15 cellular contexts compared by ENCODE assay signal in genomic region chr18:49949991-49950395, GRCh38.
DNase-seq lines count a peak whose midpoint lies in the region; ATAC-seq and TF ChIP-seq lines count a peak whose summit lies in the region.
"Had no signal": no experiment of that assay in that cellular context is flagged by ENCODE, and none has a peak within 500 bp of the region (broad histone marks: within the 10 kb centered on the region; RNA-seq: fewer than 3 reads in every experiment).

No MANE protein-coding gene starts in this region.

- H3K4me3 ChIP-seq in suprapubic skin: no peak overlapping the region
- H3K4me3 ChIP-seq: body of pancreas, dorsolateral prefrontal cortex, SJSA1 had no signal

- no peak for ATAC-seq in GM21737 (IDR thresholded peaks at IDR 0.05; ENCODE audit: unreplicated experiment)
- ATAC-seq: body of pancreas, left lobe of liver had no signal

- no peak overlapping the region for H3K4me3 Mint-ChIP-seq in activated naive CD4-positive, alpha-beta T cell treated with anti-CD3 and anti-CD28 coated beads for 36 hours
- H3K4me3 Mint-ChIP-seq in activated T-helper 2 cell treated with anti-CD3 and anti-CD28 coated beads, Interferon-gamma antibody, Interleukin-2, Interleukin-4, amounts not matched to agents 10 μg/mL and 5 μg/mL and 100 μg/mL, durations not matched to agents 14 hours and 24 hours and 36 hours (ENCODE audit: low read depth): peak overlapping the region; percentile 20
- peak overlapping the region; percentile 28 for H3K4me3 Mint-ChIP-seq in stimulated activated naive CD8-positive, alpha-beta T cell treated with anti-CD3 and anti-CD28 coated beads, Interleukin-15, Interleukin-2, amounts not matched to agents 100 ng/mL and 50 ng/mL, for 24 hours

- no peak for TF ChIP-seq EP300 in suprapubic skin (IDR thresholded peaks at IDR 0.05)

- DNase-seq in activated naive CD4-positive, alpha-beta T cell treated with anti-CD3 and anti-CD28 coated beads for 36 hours: peak; percentile 24
- no peak for DNase-seq in activated naive CD4-positive, alpha-beta T cell treated with Interleukin-2 at 50 U/mL for 16 hours
- DNase-seq in NAMALWA (ENCODE audit: low spot score): peak; percentile 9
- no peak for DNase-seq in activated T-helper 2 cell treated with anti-CD3 and anti-CD28 coated beads, Interferon-gamma antibody, Interleukin-2, Interleukin-4, amounts not matched to agents 10 μg/mL and 5 μg/mL and 100 μg/mL, durations not matched to agents 14 hours and 24 hours and 36 hours (ENCODE audit: low spot score)
- DNase-seq in NCI-H446 (lab: John Stamatoyannopoulos, UW): no peak
- DNase-seq in suprapubic skin (ENCODE audit: low spot score in 2 of 2): no peak
- DNase-seq: activated CD8-positive, alpha-beta memory T cell treated with anti-CD3 and anti-CD28 coated beads, Interleukin-2, amount 50 U/mL, for 48 hours; body of pancreas; dorsolateral prefrontal cortex; NCI-H2029 treated with DMSO at 0.1 percent for 48 hours; trophoblast cell had no signal

- TF ChIP-seq CTCF in suprapubic skin (IDR thresholded peaks at IDR 0.05): no peak

- H3K27me3 ChIP-seq in suprapubic skin: no peaks in the 10 kb centered on the region
- H3K27me3 ChIP-seq: body of pancreas had no signal

- H3K4me1 ChIP-seq in suprapubic skin: no peaks in the 10 kb centered on the region
- H3K4me1 ChIP-seq: body of pancreas, SJSA1 had no signal

- H3K9me3 ChIP-seq in suprapubic skin: no peaks in the 10 kb centered on the region
- H3K9me3 ChIP-seq: body of pancreas, SJSA1 had no signal

- no peaks in the 10 kb centered on the region for H3K36me3 Mint-ChIP-seq in activated naive CD4-positive, alpha-beta T cell treated with anti-CD3 and anti-CD28 coated beads for 36 hours (ENCODE audit: low read depth)
- H3K36me3 Mint-ChIP-seq in activated T-helper 2 cell treated with anti-CD3 and anti-CD28 coated beads, Interferon-gamma antibody, Interleukin-2, Interleukin-4, amounts not matched to agents 10 μg/mL and 5 μg/mL and 100 μg/mL, durations not matched to agents 14 hours and 24 hours and 36 hours (ENCODE audit: low read depth): no peaks in the 10 kb centered on the region
- no peaks in the 10 kb centered on the region for H3K36me3 Mint-ChIP-seq in stimulated activated naive CD8-positive, alpha-beta T cell treated with anti-CD3 and anti-CD28 coated beads, Interleukin-15, Interleukin-2, amounts not matched to agents 100 ng/mL and 50 ng/mL, for 24 hours (ENCODE audit: low read depth)

- no peak overlapping the region for H3K27ac Mint-ChIP-seq in activated naive CD4-positive, alpha-beta T cell treated with anti-CD3 and anti-CD28 coated beads for 36 hours
- H3K27ac Mint-ChIP-seq in activated T-helper 2 cell treated with anti-CD3 and anti-CD28 coated beads, Interferon-gamma antibody, Interleukin-2, Interleukin-4, amounts not matched to agents 10 μg/mL and 5 μg/mL and 100 μg/mL, durations not matched to agents 14 hours and 24 hours and 36 hours: no peak overlapping the region
- H3K27ac Mint-ChIP-seq in stimulated activated naive CD8-positive, alpha-beta T cell treated with anti-CD3 and anti-CD28 coated beads, Interleukin-15, Interleukin-2, amounts not matched to agents 100 ng/mL and 50 ng/mL, for 24 hours: no peak overlapping the region

- intact Hi-C loops in activated naive CD4-positive, alpha-beta T cell treated with anti-CD3 and anti-CD28 coated beads for 36 hours (cut with micrococcal nuclease): no loop called here
- intact Hi-C loops in activated T-helper 2 cell treated with anti-CD3 and anti-CD28 coated beads, Interferon-gamma antibody, Interleukin-2, Interleukin-4, amounts not matched to agents 10 μg/mL and 5 μg/mL and 100 μg/mL, durations not matched to agents 14 hours and 24 hours and 36 hours (cut with micrococcal nuclease): no loop called here

- no peaks in the 10 kb centered on the region for H3K36me3 ChIP-seq in suprapubic skin
- H3K36me3 ChIP-seq: SJSA1 had no signal

- no peak for TF ChIP-seq POLR2A in suprapubic skin (IDR thresholded peaks at IDR 0.05)

- no peak overlapping the region for H3K27ac ChIP-seq in suprapubic skin
- H3K27ac ChIP-seq: body of pancreas, dorsolateral prefrontal cortex, SJSA1 had no signal

- H3K27me3 Mint-ChIP-seq in activated naive CD4-positive, alpha-beta T cell treated with anti-CD3 and anti-CD28 coated beads for 36 hours (ENCODE audit: low read depth): no peaks in the 10 kb centered on the region
- peaks cover 12% of the 10 kb centered on the region for H3K27me3 Mint-ChIP-seq in activated T-helper 2 cell treated with anti-CD3 and anti-CD28 coated beads, Interferon-gamma antibody, Interleukin-2, Interleukin-4, amounts not matched to agents 10 μg/mL and 5 μg/mL and 100 μg/mL, durations not matched to agents 14 hours and 24 hours and 36 hours (ENCODE audit: low read depth)
- H3K27me3 Mint-ChIP-seq in stimulated activated naive CD8-positive, alpha-beta T cell treated with anti-CD3 and anti-CD28 coated beads, Interleukin-15, Interleukin-2, amounts not matched to agents 100 ng/mL and 50 ng/mL, for 24 hours: peaks cover 4% of the 10 kb centered on the region

- H3K4me1 Mint-ChIP-seq in activated naive CD4-positive, alpha-beta T cell treated with anti-CD3 and anti-CD28 coated beads for 36 hours (ENCODE audit: low read depth): peaks cover 22% of the 10 kb centered on the region
- H3K4me1 Mint-ChIP-seq in activated T-helper 2 cell treated with anti-CD3 and anti-CD28 coated beads, Interferon-gamma antibody, Interleukin-2, Interleukin-4, amounts not matched to agents 10 μg/mL and 5 μg/mL and 100 μg/mL, durations not matched to agents 14 hours and 24 hours and 36 hours (ENCODE audit: low read depth): peaks cover 23% of the 10 kb centered on the region
- peaks cover 15% of the 10 kb centered on the region for H3K4me1 Mint-ChIP-seq in stimulated activated naive CD8-positive, alpha-beta T cell treated with anti-CD3 and anti-CD28 coated beads, Interleukin-15, Interleukin-2, amounts not matched to agents 100 ng/mL and 50 ng/mL, for 24 hours (ENCODE audit: low read depth)

- CTCF ChIA-PET in activated naive CD4-positive, alpha-beta T cell treated with anti-CD3 and anti-CD28 coated beads for 36 hours (lab: Charles Lee): interaction anchor here (0.9 to 1.5 kb wide), 3 partner anchors 13 to 41 kb away, joined by 3 to 4 read pairs (median 3); no protein-coding TSS in a partner anchor

- no peaks in the 10 kb centered on the region for H3K9me3 Mint-ChIP-seq in activated naive CD4-positive, alpha-beta T cell treated with anti-CD3 and anti-CD28 coated beads for 36 hours
- no peaks in the 10 kb centered on the region for H3K9me3 Mint-ChIP-seq in activated T-helper 2 cell treated with anti-CD3 and anti-CD28 coated beads, Interferon-gamma antibody, Interleukin-2, Interleukin-4, amounts not matched to agents 10 μg/mL and 5 μg/mL and 100 μg/mL, durations not matched to agents 14 hours and 24 hours and 36 hours
- H3K9me3 Mint-ChIP-seq in stimulated activated naive CD8-positive, alpha-beta T cell treated with anti-CD3 and anti-CD28 coated beads, Interleukin-15, Interleukin-2, amounts not matched to agents 100 ng/mL and 50 ng/mL, for 24 hours: no peaks in the 10 kb centered on the region

- WGBS in suprapubic skin: 21% methylated on average over 2 of the region's 2 CpGs

Comparison
In these comparisons a context has a peak if more than half of its experiments do, and no peak if none do; other contexts are left out.
1. DNase-seq: peak in activated naive CD4-positive, alpha-beta T cell treated with anti-CD3 and anti-CD28 coated beads for 36 hours (single experiment) and NAMALWA (single experiment); none in activated naive CD4-positive, alpha-beta T cell treated with Interleukin-2 at 50 U/mL for 16 hours (single experiment), activated T-helper 2 cell treated with anti-CD3 and anti-CD28 coated beads, Interferon-gamma antibody, Interleukin-2, Interleukin-4, amounts not matched to agents 10 μg/mL and 5 μg/mL and 100 μg/mL, durations not matched to agents 14 hours and 24 hours and 36 hours (single experiment), NCI-H446 (0 of 2) and suprapubic skin (0 of 2).